In genomic region chr6:12557760-12558159, GRCh38 we compare ENCODE assay signal across 17 cellular contexts.
DNase-seq lines count a peak whose midpoint lies in the region; FAIRE-seq and TF ChIP-seq lines count a peak whose summit lies in the region.
"Had no signal": no experiment of that assay in that cellular context is flagged by ENCODE, and none has a peak within 500 bp of the region (broad histone marks: within the 10 kb centered on the region; RNA-seq: fewer than 3 reads in every experiment).

No MANE protein-coding gene starts in this region.

- H3K27me3 ChIP-seq in astrocyte (ENCODE audit: insufficient read depth, low read length) (no peaks in the 10 kb centered on the region), trophoblast cell (ENCODE audit: insufficient read depth, low read length) (no peaks in the 10 kb centered on the region), Caco-2 (replicated peaks; ENCODE audit: control insufficient read depth, insufficient read depth, low read length) (no peaks in the 10 kb centered on the region)

- H4K12ac ChIP-seq in trophoblast cell (ENCODE audit: low read depth, low read length): no peak overlapping the region

- H3K4me3 ChIP-seq in astrocyte (ENCODE audit: insufficient read depth, low read depth, low read length) (no peak overlapping the region), foreskin fibroblast (ENCODE audit: low read depth in 1 of 2, low read length in 2 of 2) (no peak overlapping the region), trophoblast cell (ENCODE audit: low read depth, low read length) (no peak overlapping the region), Caco-2 (ENCODE audit: low read depth, low read length) (no peak overlapping the region)

- H2BK120ac ChIP-seq in trophoblast cell (ENCODE audit: insufficient read depth, low read length, poor library complexity): no peak overlapping the region

- DNase-seq in HFFc6 (peak; percentile 11), astrocyte (ENCODE audit: low read depth) (peak; percentile 44), foreskin fibroblast (peak; percentile 16 to 41), trophoblast cell (no peak), COLO668 (lab: John Stamatoyannopoulos, UW; ENCODE audit: unreplicated experiment) (no peak), KBM-7 (no peak), Caco-2 (no peak)
- DNase-seq in stimulated activated CD4-positive, alpha-beta T cell treated with anti-CD3 and anti-CD28 coated beads, Interleukin-2, amount 100 ng/mL, for 48 hours: no peak
- DNase-seq: ACHN; C1 segment of cervical spinal cord; CD4-positive, alpha-beta T cell; DMS153; DMS79 treated with DMSO at 0.1 percent for 48 hours; GDM1; IMR-90 had no signal

- H3K4me2 ChIP-seq in astrocyte (ENCODE audit: low read length) (peak overlapping the region; percentile 5), trophoblast cell (ENCODE audit: low read length) (no peak overlapping the region)

- in situ Hi-C loops in KBM-7 (cut with MboI; ENCODE audit: low pct_unique_long_range_greater_than_20kb, low sequenced_read_pairs): no loop called here

- H3K79me2 ChIP-seq in astrocyte (ENCODE audit: insufficient read depth, low read length) (no peaks in the 10 kb centered on the region), trophoblast cell (ENCODE audit: control insufficient read depth, insufficient read depth, low read length, poor library complexity) (no peaks in the 10 kb centered on the region)

- H3K4me1 ChIP-seq in astrocyte (ENCODE audit: insufficient read depth, low read length) (peaks cover 5% of the 10 kb centered on the region), trophoblast cell (ENCODE audit: control insufficient read depth in 1 of 2, insufficient read depth in 2 of 2, low read length in 2 of 2) (peaks cover 0 to 7% of the 10 kb centered on the region in 2 experiments), Caco-2 (peaks cover 8% of the 10 kb centered on the region; the same call in 1 of the 2 replicates)

- H4K8ac ChIP-seq in trophoblast cell (ENCODE audit: low read depth, low read length): no peak overlapping the region

- POLR2A ChIA-PET in Caco-2 (lab: Charles Lee): no interaction called here

- BruUV-seq in Caco-2 (replicated peaks; lab: Mats Ljungman, UMichigan): no TSS peak

- H4K91ac ChIP-seq in trophoblast cell (ENCODE audit: low read depth, low read length): no peak overlapping the region

- H3K9me3 Mint-ChIP-seq in HFFc6 (peaks cover 14% of the 10 kb centered on the region), astrocyte (ENCODE audit: unreplicated experiment) (peaks cover 7% of the 10 kb centered on the region), Caco-2 (ENCODE audit: unreplicated experiment) (peaks cover 25% of the 10 kb centered on the region)

- no peak overlapping the region for H3K23ac ChIP-seq in trophoblast cell (ENCODE audit: low read length)

- no peak overlapping the region for H2AK5ac ChIP-seq in trophoblast cell (ENCODE audit: low read length)

- H3K36me3 ChIP-seq in astrocyte (ENCODE audit: insufficient read depth, low read length) (no peaks in the 10 kb centered on the region), trophoblast cell (ENCODE audit: control insufficient read depth in 1 of 2, insufficient read depth in 2 of 2, low read length in 2 of 2) (no peaks in the 10 kb centered on the region), Caco-2 (ENCODE audit: control insufficient read depth, insufficient read depth, low read length) (no peaks in the 10 kb centered on the region)

- peaks cover 2% of the 10 kb centered on the region for H3K79me1 ChIP-seq in trophoblast cell (ENCODE audit: low read length)

- no peak overlapping the region for H3K4me3 Mint-ChIP-seq in HFFc6
- H3K4me3 Mint-ChIP-seq in astrocyte (ENCODE audit: unreplicated experiment): no peak overlapping the region
- no peak overlapping the region for H3K4me3 Mint-ChIP-seq in Caco-2 (ENCODE audit: unreplicated experiment)
- H3K4me3 Mint-ChIP-seq: B cell; CD4-positive, alpha-beta T cell had no signal

- no peak overlapping the region for H2BK5ac ChIP-seq in trophoblast cell (ENCODE audit: low read depth, low read length, poor library complexity)

- H3K4me1 Mint-ChIP-seq in HFFc6 (ENCODE audit: low read depth) (peaks cover 25% of the 10 kb centered on the region), astrocyte (ENCODE audit: low read depth, unreplicated experiment) (peaks cover 4% of the 10 kb centered on the region), Caco-2 (ENCODE audit: low read depth, unreplicated experiment) (peaks cover 11% of the 10 kb centered on the region)
- H3K4me1 Mint-ChIP-seq: B cell had no signal

- TF ChIP-seq CTCF in HFFc6 (IDR thresholded peaks at IDR 0.05) (no peak), astrocyte (IDR thresholded peaks at IDR 0.05; ENCODE audit: insufficient read depth, low read depth, low read length) (no peak), foreskin fibroblast (IDR thresholded peaks at IDR 0.05; ENCODE audit: low read depth, low read length) (no peak), Caco-2 (IDR thresholded peaks at IDR 0.05; ENCODE audit: insufficient read depth in 1 of 2, low read depth in 1 of 2, low read length in 1 of 2, severe bottlenecking in 1 of 2, unreplicated experiment in 1 of 2) (no peak)

- no CpG with 5 or more reads among the region's 2 CpGs for WGBS in trophoblast cell (ENCODE audit: extremely low coverage, insufficient coverage, insufficient read length)

- H3K36me3 Mint-ChIP-seq in HFFc6 (ENCODE audit: low read depth) (peaks cover 12% of the 10 kb centered on the region), astrocyte (ENCODE audit: low read depth, unreplicated experiment) (no peaks in the 10 kb centered on the region), Caco-2 (ENCODE audit: insufficient read depth, unreplicated experiment) (peaks cover 8% of the 10 kb centered on the region)

- H2AFZ ChIP-seq in astrocyte (ENCODE audit: low read depth, low read length): no peak overlapping the region
- H2AFZ ChIP-seq in trophoblast cell (ENCODE audit: insufficient read depth, low read length, poor library complexity): no peak overlapping the region

- no peaks in the 10 kb centered on the region for H3K9me3 ChIP-seq in astrocyte (ENCODE audit: insufficient read depth, low read depth, low read length)
- peaks cover 5% of the 10 kb centered on the region for H3K9me3 ChIP-seq in trophoblast cell (ENCODE audit: insufficient read depth, low read depth, low read length)
- H3K9me3 ChIP-seq in Caco-2: peaks cover 14% of the 10 kb centered on the region

- H3K27me3 Mint-ChIP-seq in HFFc6 (ENCODE audit: insufficient read depth) (no peaks in the 10 kb centered on the region; the same call in 1 of the 2 replicates), astrocyte (ENCODE audit: low read depth, unreplicated experiment) (no peaks in the 10 kb centered on the region), Caco-2 (ENCODE audit: insufficient read depth, unreplicated experiment) (no peaks in the 10 kb centered on the region)

- H3K27ac Mint-ChIP-seq in HFFc6 (no peak overlapping the region), astrocyte (ENCODE audit: unreplicated experiment) (no peak overlapping the region), Caco-2 (ENCODE audit: unreplicated experiment) (no peak overlapping the region)
- H3K27ac Mint-ChIP-seq: B cell; CD4-positive, alpha-beta T cell had no signal

- no peak overlapping the region for H3K9ac ChIP-seq in astrocyte (ENCODE audit: low read length)
- H3K9ac ChIP-seq in trophoblast cell (ENCODE audit: low read length): no peak overlapping the region

- CTCF ChIA-PET in Caco-2 (lab: Charles Lee): no interaction called here

- no peak overlapping the region for H3K14ac ChIP-seq in trophoblast cell (ENCODE audit: low read length)

- intact Hi-C loops in Caco-2 (cut with micrococcal nuclease; ENCODE audit: unreplicated experiment): no loop called here

- no peak for FAIRE-seq in astrocyte (lab: Jason Lieb, UNC)
- FAIRE-seq: D721Med had no signal

- H3K4ac ChIP-seq in trophoblast cell (ENCODE audit: low read depth, low read length): no peak overlapping the region

- no peak overlapping the region for H3K18ac ChIP-seq in trophoblast cell (ENCODE audit: low read length)

- H3K27ac ChIP-seq in astrocyte (ENCODE audit: low read depth, low read length): no peak overlapping the region
- peak overlapping the region; percentile 29 for H3K27ac ChIP-seq in trophoblast cell (ENCODE audit: low read depth, low read length)

- H4K20me1 ChIP-seq in astrocyte (ENCODE audit: insufficient read depth, low read length): no peaks in the 10 kb centered on the region

- no peak overlapping the region for H2BK12ac ChIP-seq in trophoblast cell (ENCODE audit: low read length)

Comparison
In these comparisons a context has a peak if more than half of its experiments do, and no peak if none do; other contexts are left out.
1. DNase-seq: peak in HFFc6 (single experiment), astrocyte (single experiment) and foreskin fibroblast (2 of 2); none in trophoblast cell (0 of 2), COLO668 (single experiment), KBM-7 (single experiment), stimulated activated CD4-positive, alpha-beta T cell treated with anti-CD3 and anti-CD28 coated beads, Interleukin-2, amount 100 ng/mL, for 48 hours (0 of 2) and Caco-2 (0 of 2).